1 cellular context compared by ENCODE assay signal in genomic region chr10:21511931-21512330, GRCh38.
TF ChIP-seq lines count a peak whose summit lies in the region.

No MANE protein-coding gene starts in this region.

TF ChIP-seq in liver, 16 proteins besides CTCF, POLR2A, EP300 and RAD21 (continued from another document):
- TF ChIP-seq, protein P1, sequence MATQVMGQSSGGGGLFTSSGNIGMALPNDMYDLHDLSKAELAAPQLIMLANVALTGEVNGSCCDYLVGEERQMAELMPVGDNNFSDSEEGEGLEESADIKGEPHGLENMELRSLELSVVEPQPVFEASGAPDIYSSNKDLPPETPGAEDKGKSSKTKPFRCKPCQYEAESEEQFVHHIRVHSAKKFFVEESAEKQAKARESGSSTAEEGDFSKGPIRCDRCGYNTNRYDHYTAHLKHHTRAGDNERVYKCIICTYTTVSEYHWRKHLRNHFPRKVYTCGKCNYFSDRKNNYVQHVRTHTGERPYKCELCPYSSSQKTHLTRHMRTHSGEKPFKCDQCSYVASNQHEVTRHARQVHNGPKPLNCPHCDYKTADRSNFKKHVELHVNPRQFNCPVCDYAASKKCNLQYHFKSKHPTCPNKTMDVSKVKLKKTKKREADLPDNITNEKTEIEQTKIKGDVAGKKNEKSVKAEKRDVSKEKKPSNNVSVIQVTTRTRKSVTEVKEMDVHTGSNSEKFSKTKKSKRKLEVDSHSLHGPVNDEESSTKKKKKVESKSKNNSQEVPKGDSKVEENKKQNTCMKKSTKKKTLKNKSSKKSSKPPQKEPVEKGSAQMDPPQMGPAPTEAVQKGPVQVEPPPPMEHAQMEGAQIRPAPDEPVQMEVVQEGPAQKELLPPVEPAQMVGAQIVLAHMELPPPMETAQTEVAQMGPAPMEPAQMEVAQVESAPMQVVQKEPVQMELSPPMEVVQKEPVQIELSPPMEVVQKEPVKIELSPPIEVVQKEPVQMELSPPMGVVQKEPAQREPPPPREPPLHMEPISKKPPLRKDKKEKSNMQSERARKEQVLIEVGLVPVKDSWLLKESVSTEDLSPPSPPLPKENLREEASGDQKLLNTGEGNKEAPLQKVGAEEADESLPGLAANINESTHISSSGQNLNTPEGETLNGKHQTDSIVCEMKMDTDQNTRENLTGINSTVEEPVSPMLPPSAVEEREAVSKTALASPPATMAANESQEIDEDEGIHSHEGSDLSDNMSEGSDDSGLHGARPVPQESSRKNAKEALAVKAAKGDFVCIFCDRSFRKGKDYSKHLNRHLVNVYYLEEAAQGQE (IDR thresholded peaks at IDR 0.05): no peak
- TF ChIP-seq FOXA1 (IDR thresholded peaks at IDR 0.05) (no peak), SP1 (IDR thresholded peaks at IDR 0.05) (no peak), ATF3 (IDR thresholded peaks at IDR 0.05) (no peak)
